Comparison of ENCODE assay signal across 7 cellular contexts in the genomic region with DNA sequence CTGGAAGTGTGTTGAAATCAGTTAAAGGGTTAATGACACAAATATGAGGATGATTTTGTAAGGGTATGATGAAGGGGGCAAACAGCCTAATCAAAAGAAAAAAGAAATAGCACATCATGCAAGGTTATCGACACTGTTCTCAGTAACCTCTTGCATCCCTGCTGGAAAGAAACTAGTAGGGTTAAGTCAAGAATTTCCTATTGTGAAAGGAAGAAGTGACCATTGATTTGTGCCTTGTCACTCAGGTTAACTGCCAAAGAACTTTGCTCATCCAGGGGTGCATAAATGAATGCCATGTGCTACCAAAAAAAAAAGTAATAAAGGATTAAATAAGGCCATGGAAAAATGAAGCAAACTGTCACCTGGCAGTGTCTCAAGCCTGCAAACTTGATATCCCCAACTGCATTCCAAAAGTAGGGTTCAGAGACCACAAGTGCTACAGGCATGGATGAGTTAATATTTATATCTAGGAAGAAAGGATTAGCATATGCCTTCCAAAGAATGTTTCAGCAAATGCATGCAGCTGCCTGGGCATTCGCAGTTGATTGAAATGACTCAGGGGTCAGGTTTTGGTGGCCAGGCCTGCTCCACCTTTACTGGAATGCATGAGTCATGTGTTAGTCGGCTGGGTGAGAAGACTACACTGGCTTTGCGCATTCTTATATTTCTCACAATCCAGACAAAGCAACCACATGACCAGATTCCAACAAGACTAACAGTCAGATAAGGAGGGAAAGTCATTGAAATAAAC.
DNase-seq lines count a peak whose midpoint lies in the region; ATAC-seq and TF ChIP-seq lines count a peak whose summit lies in the region.

No MANE protein-coding gene starts in this region.

- no peaks in the 10 kb centered on the region for H4K20me1 ChIP-seq in hepatocyte (ENCODE audit: insufficient read depth, poor library complexity, severe bottlenecking)

- DNase-seq in HS-27A (ENCODE audit: low read depth) (peak; percentile 78), hepatocyte (ENCODE audit: low spot score) (peak; percentile 90), NCI-H345 treated with DMSO at 0.1 percent for 48 hours (lab: John Stamatoyannopoulos, UW; ENCODE audit: unreplicated experiment) (no peak)
- no peak for DNase-seq in activated T-helper 1 cell treated with anti-CD3 and anti-CD28 coated beads, Interleukin-12 subunit alpha, Interleukin-12 subunit beta, Interleukin-2, Interleukin-4 antibody, amounts not matched to agents 30 ng/mL and 10 ng/mL and 1 ng/mL, durations not matched to agents 14 hours and 24 hours and 36 hours (ENCODE audit: low spot score)
- DNase-seq in stimulated activated CD8-positive, alpha-beta memory T cell treated with anti-CD3 and anti-CD28 coated beads, Interleukin-7, amount 100 ng/mL, for 48 hours (ENCODE audit: extremely low read depth in 1 of 2, low read depth in 1 of 2) = peak; percentile 17 to 38

- H3K36me3 Mint-ChIP-seq in activated T-helper 1 cell treated with anti-CD3 and anti-CD28 coated beads, Interleukin-12 subunit alpha, Interleukin-12 subunit beta, Interleukin-2, Interleukin-4 antibody, amounts not matched to agents 30 ng/mL and 10 ng/mL and 1 ng/mL, durations not matched to agents 14 hours and 24 hours and 36 hours (ENCODE audit: low read depth) = peaks cover 6% of the 10 kb centered on the region
- peaks cover 19% of the 10 kb centered on the region for H3K36me3 Mint-ChIP-seq in stimulated activated memory B cell treated with anti-CD40 and anti-IgM and Interleukin-4, amounts not matched to agents 10 μg/mL and 1 μg/mL and 100 μg/mL, for 72 hours

- no peak overlapping the region for H3K4me2 ChIP-seq in hepatocyte

- H3K27ac Mint-ChIP-seq in activated T-helper 1 cell treated with anti-CD3 and anti-CD28 coated beads, Interleukin-12 subunit alpha, Interleukin-12 subunit beta, Interleukin-2, Interleukin-4 antibody, amounts not matched to agents 30 ng/mL and 10 ng/mL and 1 ng/mL, durations not matched to agents 14 hours and 24 hours and 36 hours = peak overlapping the region; percentile 36
- H3K27ac Mint-ChIP-seq in stimulated activated memory B cell treated with anti-CD40 and anti-IgM and Interleukin-4, amounts not matched to agents 10 μg/mL and 1 μg/mL and 100 μg/mL, for 72 hours = no peak overlapping the region

- H3K4me3 ChIP-seq in hepatocyte = no peak overlapping the region

- 24% methylated on average over 4 of the region's 4 CpGs for WGBS in hepatocyte (ENCODE audit: low lambda C conversion rate, missing lambda C conversion rate)

- peaks cover 15% of the 10 kb centered on the region for H3K4me1 ChIP-seq in hepatocyte (ENCODE audit: insufficient read depth)

- ATAC-seq in stimulated activated memory B cell treated with anti-CD40 and anti-IgM and Interleukin-4, amounts not matched to agents 10 μg/mL and 1 μg/mL and 100 μg/mL, for 72 hours = no peak
- no peak for ATAC-seq in GM21447 (IDR thresholded peaks at IDR 0.05; ENCODE audit: unreplicated experiment)

- no peaks in the 10 kb centered on the region for H3K27me3 ChIP-seq in hepatocyte

- H3K36me3 ChIP-seq in hepatocyte (replicated peaks; ENCODE audit: insufficient read depth, low read depth) = no peaks in the 10 kb centered on the region

- H3K9me2 ChIP-seq in hepatocyte (replicated peaks; ENCODE audit: insufficient read depth) = no peaks in the 10 kb centered on the region

- no peak overlapping the region for H2AFZ ChIP-seq in hepatocyte

- peaks cover 13% of the 10 kb centered on the region for H3K9me3 Mint-ChIP-seq in activated T-helper 1 cell treated with anti-CD3 and anti-CD28 coated beads, Interleukin-12 subunit alpha, Interleukin-12 subunit beta, Interleukin-2, Interleukin-4 antibody, amounts not matched to agents 30 ng/mL and 10 ng/mL and 1 ng/mL, durations not matched to agents 14 hours and 24 hours and 36 hours
- peaks cover 6% of the 10 kb centered on the region for H3K9me3 Mint-ChIP-seq in stimulated activated memory B cell treated with anti-CD40 and anti-IgM and Interleukin-4, amounts not matched to agents 10 μg/mL and 1 μg/mL and 100 μg/mL, for 72 hours

- H3K4me3 Mint-ChIP-seq in activated T-helper 1 cell treated with anti-CD3 and anti-CD28 coated beads, Interleukin-12 subunit alpha, Interleukin-12 subunit beta, Interleukin-2, Interleukin-4 antibody, amounts not matched to agents 30 ng/mL and 10 ng/mL and 1 ng/mL, durations not matched to agents 14 hours and 24 hours and 36 hours = no peak overlapping the region
- no peak overlapping the region for H3K4me3 Mint-ChIP-seq in stimulated activated memory B cell treated with anti-CD40 and anti-IgM and Interleukin-4, amounts not matched to agents 10 μg/mL and 1 μg/mL and 100 μg/mL, for 72 hours

- TF ChIP-seq CTCF in hepatocyte (IDR thresholded peaks at IDR 0.05; ENCODE audit: poor library complexity) = no peak

- H3K27me3 Mint-ChIP-seq in activated T-helper 1 cell treated with anti-CD3 and anti-CD28 coated beads, Interleukin-12 subunit alpha, Interleukin-12 subunit beta, Interleukin-2, Interleukin-4 antibody, amounts not matched to agents 30 ng/mL and 10 ng/mL and 1 ng/mL, durations not matched to agents 14 hours and 24 hours and 36 hours (ENCODE audit: insufficient read depth) = no peaks in the 10 kb centered on the region
- H3K27me3 Mint-ChIP-seq in stimulated activated memory B cell treated with anti-CD40 and anti-IgM and Interleukin-4, amounts not matched to agents 10 μg/mL and 1 μg/mL and 100 μg/mL, for 72 hours = no peaks in the 10 kb centered on the region

- no peaks in the 10 kb centered on the region for H3K9me3 ChIP-seq in hepatocyte (ENCODE audit: low read depth)

- H3K4me1 Mint-ChIP-seq in activated T-helper 1 cell treated with anti-CD3 and anti-CD28 coated beads, Interleukin-12 subunit alpha, Interleukin-12 subunit beta, Interleukin-2, Interleukin-4 antibody, amounts not matched to agents 30 ng/mL and 10 ng/mL and 1 ng/mL, durations not matched to agents 14 hours and 24 hours and 36 hours (ENCODE audit: low read depth) = peaks cover 14% of the 10 kb centered on the region
- peaks cover 12% of the 10 kb centered on the region for H3K4me1 Mint-ChIP-seq in stimulated activated memory B cell treated with anti-CD40 and anti-IgM and Interleukin-4, amounts not matched to agents 10 μg/mL and 1 μg/mL and 100 μg/mL, for 72 hours

- intact Hi-C loops in activated T-helper 1 cell treated with anti-CD3 and anti-CD28 coated beads, Interleukin-12 subunit alpha, Interleukin-12 subunit beta, Interleukin-2, Interleukin-4 antibody, amounts not matched to agents 30 ng/mL and 10 ng/mL and 1 ng/mL, durations not matched to agents 14 hours and 24 hours and 36 hours (cut with micrococcal nuclease) = loop anchor here (5.0 kb wide), 1 partner anchor 74 kb away; no protein-coding TSS in a partner anchor

- H3K27ac ChIP-seq in hepatocyte = peak overlapping the region; percentile 88

- H3K79me2 ChIP-seq in hepatocyte = no peaks in the 10 kb centered on the region

Comparison
In these comparisons a context has a peak if more than half of its experiments do, and no peak if none do; other contexts are left out.
1. DNase-seq: peak in HS-27A (single experiment), hepatocyte (single experiment) and stimulated activated CD8-positive, alpha-beta memory T cell treated with anti-CD3 and anti-CD28 coated beads, Interleukin-7, amount 100 ng/mL, for 48 hours (2 of 2); none in activated T-helper 1 cell treated with anti-CD3 and anti-CD28 coated beads, Interleukin-12 subunit alpha, Interleukin-12 subunit beta, Interleukin-2, Interleukin-4 antibody, amounts not matched to agents 30 ng/mL and 10 ng/mL and 1 ng/mL, durations not matched to agents 14 hours and 24 hours and 36 hours (single experiment) and NCI-H345 treated with DMSO at 0.1 percent for 48 hours (single experiment).